ENCODE assay signal across 7 cellular contexts in the genomic region with DNA sequence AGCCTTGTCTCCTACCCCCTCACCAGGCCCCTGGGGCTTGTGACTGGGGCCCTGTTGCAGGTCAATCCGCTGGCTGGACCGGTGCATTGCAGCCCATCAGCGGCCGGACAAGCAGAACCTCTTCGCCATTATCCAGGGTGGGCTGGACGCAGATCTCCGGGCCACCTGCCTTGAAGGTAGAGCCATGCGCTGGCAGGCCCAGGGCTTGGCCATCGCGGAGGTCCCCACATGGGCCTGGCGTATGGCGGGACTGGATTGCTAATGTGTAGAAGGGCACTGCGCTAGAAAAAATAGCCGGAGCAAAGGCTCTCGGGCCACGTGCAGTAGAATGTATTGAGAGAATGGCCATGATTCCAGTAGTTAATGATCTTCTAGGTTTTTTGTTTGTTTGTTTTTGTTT.
"Had no signal": no experiment of that assay in that cellular context is flagged by ENCODE, and none has a peak within 500 bp of the region (broad histone marks: within the 10 kb centered on the region; RNA-seq: fewer than 3 reads in every experiment).

No MANE protein-coding gene starts in this region.

- DNase-seq: H7, KG1 had no signal

- H2AFZ ChIP-seq: GM23338 had no signal

- H3K27ac ChIP-seq: HL-60 had no signal

- H3K4me3 ChIP-seq: GM23338, HAP-1, K562 had no signal

- H3K4me2 ChIP-seq: GM23338 had no signal

- H3K4me1 ChIP-seq: HAP-1 had no signal

- H3K9me3 ChIP-seq: HAP-1 had no signal

- FAIRE-seq: K562 had no signal

- ATAC-seq: GM23338, HCT116, K562 had no signal
